Comparison of ENCODE assay signal across 9 cellular contexts in genomic region chr14:21256539-21257394, GRCh38. TPM values are rescaled to one million over a fixed set of nuclear protein-coding genes. Genes with fewer than 3 reads are reported as not detected.
DNase-seq lines count a peak whose midpoint lies in the region; ATAC-seq and TF ChIP-seq lines count a peak whose summit lies in the region.
"Had no signal": no experiment of that assay in that cellular context is flagged by ENCODE, and none has a peak within 500 bp of the region (broad histone marks: within the 10 kb centered on the region; RNA-seq: fewer than 3 reads in every experiment).

No MANE protein-coding gene starts in this region.

- H3K27me3 Mint-ChIP-seq in CD4-positive, alpha-beta T cell: no peaks in the 10 kb centered on the region
- H3K27me3 Mint-ChIP-seq in activated naive CD8-positive, alpha-beta T cell treated with anti-CD3 and anti-CD28 coated beads, Interleukin-2, amount 10 ng/mL, durations not matched to agents 7 days and 5 days: no peaks in the 10 kb centered on the region
- H3K27me3 Mint-ChIP-seq in natural killer cell treated with Interleukin-12 subunit alpha and Interleukin-12 subunit beta and Interleukin-15 and Interleukin-18, amount 100 ng/mL, for 72 hours: no peaks in the 10 kb centered on the region

- H3K4me3 ChIP-seq in IMR-90 (ENCODE audit: insufficient read depth, low read depth, low read length) (no peak overlapping the region), Peyer's patch (no peak overlapping the region)

- H4K91ac ChIP-seq in IMR-90 (ENCODE audit: insufficient read depth, low read depth, low read length): no peak overlapping the region

- peaks cover 94% of the 10 kb centered on the region for H4K20me1 ChIP-seq in IMR-90 (ENCODE audit: insufficient read depth, low read length)

- POLR2A ChIA-PET in CD4-positive, alpha-beta T cell (lab: Charles Lee): interaction anchor here (1.2 to 5.0 kb wide), 5 partner anchors 10 to 25 kb away, joined by 4 to 50 read pairs (median 5); no protein-coding TSS in a partner anchor
- POLR2A ChIA-PET in IMR-90 (lab: Charles Lee; ENCODE audit: unreplicated experiment): interaction anchor here (0.6 kb wide), 1 partner anchor 11 kb away, joined by 3 read pairs; no protein-coding TSS in a partner anchor
- POLR2A ChIA-PET in activated naive CD8-positive, alpha-beta T cell treated with anti-CD3 and anti-CD28 coated beads, Interleukin-2, amount 10 ng/mL, durations not matched to agents 7 days and 5 days (lab: Charles Lee): interaction anchor here (0.9 to 3.4 kb wide), 4 partner anchors 8 to 18 kb away, joined by 3 to 17 read pairs (median 4); no protein-coding TSS in a partner anchor

- TF ChIP-seq POLR2A in IMR-90 (IDR thresholded peaks at IDR 0.05; ENCODE audit: low read depth, low read length) (0 out of 2 replicates have a peak, but pooled peaks have one; percentile 17), Peyer's patch (IDR thresholded peaks at IDR 0.05) (no peak)

- no peak overlapping the region for H3K4ac ChIP-seq in IMR-90 (ENCODE audit: low read depth, low read length)

- H3K4me1 Mint-ChIP-seq in CD4-positive, alpha-beta T cell (ENCODE audit: low read depth): peaks cover 79% of the 10 kb centered on the region
- peaks cover 50% of the 10 kb centered on the region for H3K4me1 Mint-ChIP-seq in activated naive CD8-positive, alpha-beta T cell treated with anti-CD3 and anti-CD28 coated beads, Interleukin-2, amount 10 ng/mL, durations not matched to agents 7 days and 5 days
- peaks cover 54 to 59% of the 10 kb centered on the region in 2 donors for H3K4me1 Mint-ChIP-seq in natural killer cell treated with Interleukin-12 subunit alpha and Interleukin-12 subunit beta and Interleukin-15 and Interleukin-18, amount 100 ng/mL, for 72 hours (ENCODE audit: low read depth in 2 of 2)

- TF ChIP-seq CTCF in CD4-positive, alpha-beta T cell (IDR thresholded peaks at IDR 0.05): no peak
- TF ChIP-seq CTCF in IMR-90 (conservative IDR thresholded peaks at IDR 0.05; ENCODE audit: low read depth, low read length) (no peak), Peyer's patch (IDR thresholded peaks at IDR 0.05) (no peak)

- DNase-seq in CD4-positive, alpha-beta T cell: no peak
- no peak for DNase-seq in IMR-90
- no peak for DNase-seq in activated naive CD8-positive, alpha-beta T cell treated with anti-CD3 and anti-CD28 coated beads, Interleukin-2, amount 10 ng/mL, durations not matched to agents 7 days and 5 days
- no peak for DNase-seq in natural killer cell treated with Interleukin-12 subunit alpha and Interleukin-12 subunit beta and Interleukin-15 and Interleukin-18, amount 100 ng/mL, for 72 hours (ENCODE audit: low spot score)
- no peak for DNase-seq in Peyer's patch
- DNase-seq: head of caudate nucleus, NCI-H2029 had no signal

- peaks cover under 1 to 40% of the 10 kb centered on the region in 2 experiments; a peak in 2 of 4 replicates for H3K79me1 ChIP-seq in IMR-90 (ENCODE audit: low read depth in 1 of 2, low read length in 2 of 2)

- no peak overlapping the region for H3K23ac ChIP-seq in IMR-90 (ENCODE audit: low read depth, low read length)

- dilution Hi-C loops in IMR-90 (cut with HindIII; ENCODE audit: low sequenced_read_pairs, unreplicated experiment): no loop called here

- H2BK15ac ChIP-seq in IMR-90 (ENCODE audit: low read depth, low read length): no peak overlapping the region

- no peak overlapping the region for H2AK9ac ChIP-seq in IMR-90 (replicated peaks; ENCODE audit: low read depth, low read length, poor library complexity)

- no peak overlapping the region for H3K9ac ChIP-seq in IMR-90 (ENCODE audit: low read depth, low read length)

- H3K27ac ChIP-seq in CD4-positive, alpha-beta T cell (ENCODE audit: low read depth, low read length): no peak overlapping the region
- H3K27ac ChIP-seq in IMR-90 (ENCODE audit: insufficient read depth, low read length) (no peak overlapping the region), Peyer's patch (no peak overlapping the region)

- peak overlapping the region; percentile 80 for H3K27ac Mint-ChIP-seq in CD4-positive, alpha-beta T cell
- peak overlapping the region; percentile 10 for H3K27ac Mint-ChIP-seq in activated naive CD8-positive, alpha-beta T cell treated with anti-CD3 and anti-CD28 coated beads, Interleukin-2, amount 10 ng/mL, durations not matched to agents 7 days and 5 days
- peak overlapping the region; percentile 70 to 77 for H3K27ac Mint-ChIP-seq in natural killer cell treated with Interleukin-12 subunit alpha and Interleukin-12 subunit beta and Interleukin-15 and Interleukin-18, amount 100 ng/mL, for 72 hours

- H3K18ac ChIP-seq in IMR-90 (ENCODE audit: low read depth, low read length): no peak overlapping the region

- no peak for TF ChIP-seq RAD21 in IMR-90 (IDR thresholded peaks at IDR 0.05; ENCODE audit: low read length)

- H4K5ac ChIP-seq in IMR-90 (ENCODE audit: low read depth, low read length): no peak overlapping the region

- H2AK5ac ChIP-seq in IMR-90 (ENCODE audit: low read depth, low read length): no peak overlapping the region

- no TSS peak for BruUV-seq in IMR-90 (replicated peaks; lab: Mats Ljungman, UMichigan)

- intact Hi-C loops in CD4-positive, alpha-beta T cell (cut with DNase I, micrococcal nuclease): no loop called here
- intact Hi-C loops in IMR-90 (cut with micrococcal nuclease): no loop called here

- H2BK120ac ChIP-seq in IMR-90 (ENCODE audit: low read depth, low read length): no peak overlapping the region

- no peak overlapping the region for H2AFZ ChIP-seq in IMR-90 (replicated peaks; ENCODE audit: low read length, poor library complexity)

- ATAC-seq in CD4-positive, alpha-beta T cell (ENCODE audit: poor library complexity): no peak
- ATAC-seq in IMR-90 (ENCODE audit: low read depth) (no peak), HG02970 (IDR thresholded peaks at IDR 0.05; ENCODE audit: low FRiP score, unreplicated experiment) (no peak), HG02938 (IDR thresholded peaks at IDR 0.05; ENCODE audit: unreplicated experiment) (no peak)
- no peak for ATAC-seq in activated naive CD8-positive, alpha-beta T cell treated with anti-CD3 and anti-CD28 coated beads, Interleukin-2, amount 10 ng/mL, durations not matched to agents 7 days and 5 days (ENCODE audit: low read depth)
- ATAC-seq in natural killer cell treated with Interleukin-12 subunit alpha and Interleukin-12 subunit beta and Interleukin-15 and Interleukin-18, amount 100 ng/mL, for 72 hours: peak in 1 of 2 donors; percentile 45

- H3K9me1 ChIP-seq in IMR-90 (ENCODE audit: insufficient read depth, low read length): peaks cover 19% of the 10 kb centered on the region

- WGBS in IMR-90 (ENCODE audit: extremely low coverage in 2 of 2, insufficient read length in 1 of 2), 2 experiments: 93% methylated on average over 2 of the region's 10 CpGs; no CpG with 5 or more reads in 1 of the 2 experiments

- H2BK20ac ChIP-seq in IMR-90 (ENCODE audit: low read depth, low read length): no peak overlapping the region

- in situ Hi-C loops in IMR-90 (cut with MboI; ENCODE audit: low sequenced_read_pairs): no loop called here

- H3K56ac ChIP-seq in IMR-90 (ENCODE audit: extremely low read depth, insufficient read depth, low read length): no peak overlapping the region

- H3K14ac ChIP-seq in IMR-90 (replicated peaks; ENCODE audit: low read depth, low read length): no peak overlapping the region

- H3K9me3 ChIP-seq in CD4-positive, alpha-beta T cell (ENCODE audit: control insufficient read depth, low read length): no peaks in the 10 kb centered on the region
- H3K9me3 ChIP-seq in IMR-90 (ENCODE audit: control insufficient read depth, insufficient read depth, low read length): no peaks in the 10 kb centered on the region
- H3K9me3 ChIP-seq in Peyer's patch: no peaks in the 10 kb centered on the region

- H3K9me3 Mint-ChIP-seq in CD4-positive, alpha-beta T cell: no peaks in the 10 kb centered on the region
- H3K9me3 Mint-ChIP-seq in activated naive CD8-positive, alpha-beta T cell treated with anti-CD3 and anti-CD28 coated beads, Interleukin-2, amount 10 ng/mL, durations not matched to agents 7 days and 5 days: no peaks in the 10 kb centered on the region
- H3K9me3 Mint-ChIP-seq in natural killer cell treated with Interleukin-12 subunit alpha and Interleukin-12 subunit beta and Interleukin-15 and Interleukin-18, amount 100 ng/mL, for 72 hours: no peaks in the 10 kb centered on the region

- CTCF ChIA-PET in CD4-positive, alpha-beta T cell (lab: Charles Lee): interaction anchor here (1.0 to 4.6 kb wide), 3 partner anchors 9 to 49 kb away, joined by 3 to 21 read pairs (median 4); no protein-coding TSS in a partner anchor
- CTCF ChIA-PET in IMR-90 (lab: Yijun Ruan, JAX): no interaction called here

- peaks cover 9% of the 10 kb centered on the region for H3K4me1 ChIP-seq in IMR-90 (ENCODE audit: control insufficient read depth, insufficient read depth, low read length)
- H3K4me1 ChIP-seq in Peyer's patch: peaks cover 0 to 48% (median 21%) of the 10 kb centered on the region in 4 donors

- H4K8ac ChIP-seq in IMR-90 (ENCODE audit: low read depth in 2 of 2, low read length in 2 of 2): no peak overlapping the region

- H3K4me3 Mint-ChIP-seq in CD4-positive, alpha-beta T cell: peak overlapping the region; percentile 81
- peak overlapping the region; percentile 53 for H3K4me3 Mint-ChIP-seq in activated naive CD8-positive, alpha-beta T cell treated with anti-CD3 and anti-CD28 coated beads, Interleukin-2, amount 10 ng/mL, durations not matched to agents 7 days and 5 days
- H3K4me3 Mint-ChIP-seq in natural killer cell treated with Interleukin-12 subunit alpha and Interleukin-12 subunit beta and Interleukin-15 and Interleukin-18, amount 100 ng/mL, for 72 hours: peak overlapping the region; percentile 87

- no peak overlapping the region for H2BK5ac ChIP-seq in IMR-90 (ENCODE audit: low read depth, low read length, poor library complexity, severe bottlenecking)

- H3K4me2 ChIP-seq in IMR-90 (ENCODE audit: low read depth, low read length): no peak overlapping the region

- H3K36me3 Mint-ChIP-seq in CD4-positive, alpha-beta T cell (ENCODE audit: low read depth): peaks cover 92% of the 10 kb centered on the region
- H3K36me3 Mint-ChIP-seq in activated naive CD8-positive, alpha-beta T cell treated with anti-CD3 and anti-CD28 coated beads, Interleukin-2, amount 10 ng/mL, durations not matched to agents 7 days and 5 days: peaks cover 47% of the 10 kb centered on the region
- H3K36me3 Mint-ChIP-seq in natural killer cell treated with Interleukin-12 subunit alpha and Interleukin-12 subunit beta and Interleukin-15 and Interleukin-18, amount 100 ng/mL, for 72 hours: peaks cover 43% of the 10 kb centered on the region

- H3K36me3 ChIP-seq in IMR-90 (ENCODE audit: control insufficient read depth, insufficient read depth, low read length) (peaks cover 40% of the 10 kb centered on the region), Peyer's patch (peaks cover 0 to 74% (median 0%) of the 10 kb centered on the region in 3 donors)

- no peaks in the 10 kb centered on the region for H3K27me3 ChIP-seq in CD4-positive, alpha-beta T cell (ENCODE audit: control insufficient read depth, insufficient read depth, low read length)
- no peaks in the 10 kb centered on the region for H3K27me3 ChIP-seq in IMR-90 (ENCODE audit: control insufficient read depth, insufficient read depth, low read length)
- H3K27me3 ChIP-seq in Peyer's patch: no peaks in the 10 kb centered on the region

RNA-seq across cellular contexts. Expression of gene HNRNPC, which starts 12.5 kb away (rescaled TPM):
- total RNA-seq in CD4-positive, alpha-beta T cell: 100 to 1,000 TPM; 507 to 528 TPM
- 308 and 548 TPM in 2 replicates for total RNA-seq in IMR-90 (2012; rRNA removed)
- 366 and 615 TPM in 2 replicates for polyA plus RNA-seq in IMR-90 (2012; rRNA removed)
- polyA plus RNA-seq in IMR-90 (2012; cell fraction: cytosol; rRNA removed): 170 and 542 TPM in 2 replicates
- polyA plus RNA-seq in IMR-90 (2012; cell fraction: nucleus; rRNA removed; ENCODE audit: low replicate concordance): 75.4 and 293 TPM in 2 replicates
- 100 to 1,000 TPM; 658 to 677 TPM for total RNA-seq in activated naive CD8-positive, alpha-beta T cell treated with anti-CD3 and anti-CD28 coated beads, Interleukin-2, amount 10 ng/mL, durations not matched to agents 7 days and 5 days
- total RNA-seq in natural killer cell treated with Interleukin-12 subunit alpha and Interleukin-12 subunit beta and Interleukin-15 and Interleukin-18, amount 100 ng/mL, for 72 hours: 100 to 1,000 TPM; 834 to 917 TPM
- total RNA-seq in Peyer's patch: 100 to 1,000 TPM; 201 to 392 (median 259) TPM

RNA-seq across cellular contexts. Expression of gene RPGRIP1, which starts 23.1 kb away (rescaled TPM):
- not detected for total RNA-seq in CD4-positive, alpha-beta T cell
- not detected in 2 replicates for total RNA-seq in IMR-90 (2012; rRNA removed)
- not detected in 2 replicates for polyA plus RNA-seq in IMR-90 (2012; rRNA removed)
- polyA plus RNA-seq in IMR-90 (2012; cell fraction: cytosol; rRNA removed): not detected in 2 replicates
- not detected in 2 replicates for polyA plus RNA-seq in IMR-90 (2012; cell fraction: nucleus; rRNA removed; ENCODE audit: low replicate concordance)
- total RNA-seq in activated naive CD8-positive, alpha-beta T cell treated with anti-CD3 and anti-CD28 coated beads, Interleukin-2, amount 10 ng/mL, durations not matched to agents 7 days and 5 days: not detected
- under 1 TPM in 1 of 2 donors, not detected in 1; 0.17 TPM for total RNA-seq in natural killer cell treated with Interleukin-12 subunit alpha and Interleukin-12 subunit beta and Interleukin-15 and Interleukin-18, amount 100 ng/mL, for 72 hours
- total RNA-seq in Peyer's patch: 1 to 10 TPM in 1 of 4 donors, under 1 TPM in 1, not detected in 2; 0.40 to 3.3 TPM

Comparison
In these comparisons a context has a peak if more than half of its experiments do, and no peak if none do; other contexts are left out.
1. H3K27ac Mint-ChIP-seq: peak in every context shown above with its lines; median percentile 80 in CD4-positive, alpha-beta T cell; 74 in natural killer cell treated with Interleukin-12 subunit alpha and Interleukin-12 subunit beta and Interleukin-15 and Interleukin-18, amount 100 ng/mL, for 72 hours; 10 in activated naive CD8-positive, alpha-beta T cell treated with anti-CD3 and anti-CD28 coated beads, Interleukin-2, amount 10 ng/mL, durations not matched to agents 7 days and 5 days.